8 cellular contexts compared by ENCODE assay signal in genomic region chr17:61412860-61413653, GRCh38. TPM values are rescaled to one million over a fixed set of nuclear protein-coding genes. Genes with fewer than 3 reads are reported as not detected.
DNase-seq lines count a peak whose midpoint lies in the region; ATAC-seq lines count a peak whose summit lies in the region.

No MANE protein-coding gene starts in this region.

- H3K9ac ChIP-seq in subcutaneous abdominal adipose tissue (ENCODE audit: low read length in 5 of 5) = peak overlapping the region; percentile 21 to 89 (median 77)

- H3K36me3 ChIP-seq in subcutaneous abdominal adipose tissue (ENCODE audit: control insufficient read depth in 5 of 5, insufficient read depth in 5 of 5, low read length in 5 of 5) = no peaks in the 10 kb centered on the region

- no peaks in the 10 kb centered on the region for H3K9me3 Mint-ChIP-seq in activated CD8-positive, alpha-beta memory T cell treated with anti-CD3 and anti-CD28 coated beads, Interleukin-2, amount 10 ng/mL, durations not matched to agents 7 days and 5 days (ENCODE audit: low read depth)
- H3K9me3 Mint-ChIP-seq in activated CD8-positive, alpha-beta T cell treated with anti-CD3 and anti-CD28 coated beads, Interleukin-2, amount 10 ng/mL, durations not matched to agents 7 days and 5 days (ENCODE audit: insufficient read depth) = no peaks in the 10 kb centered on the region

- no peak overlapping the region for H3K27ac Mint-ChIP-seq in activated CD8-positive, alpha-beta memory T cell treated with anti-CD3 and anti-CD28 coated beads, Interleukin-2, amount 10 ng/mL, durations not matched to agents 7 days and 5 days
- H3K27ac Mint-ChIP-seq in activated CD8-positive, alpha-beta T cell treated with anti-CD3 and anti-CD28 coated beads, Interleukin-2, amount 10 ng/mL, durations not matched to agents 7 days and 5 days = no peak overlapping the region

- peaks cover 15% of the 10 kb centered on the region for H3K4me1 Mint-ChIP-seq in activated CD8-positive, alpha-beta memory T cell treated with anti-CD3 and anti-CD28 coated beads, Interleukin-2, amount 10 ng/mL, durations not matched to agents 7 days and 5 days
- peaks cover 19% of the 10 kb centered on the region for H3K4me1 Mint-ChIP-seq in activated CD8-positive, alpha-beta T cell treated with anti-CD3 and anti-CD28 coated beads, Interleukin-2, amount 10 ng/mL, durations not matched to agents 7 days and 5 days (ENCODE audit: low read depth)

- peaks cover 0 to 79% (median 73%) of the 10 kb centered on the region in 5 donors for H3K4me1 ChIP-seq in subcutaneous abdominal adipose tissue (ENCODE audit: control insufficient read depth in 5 of 5, insufficient read depth in 5 of 5, low read length in 5 of 5)

- peak overlapping the region; percentile 40 for H3K4me3 Mint-ChIP-seq in activated CD8-positive, alpha-beta memory T cell treated with anti-CD3 and anti-CD28 coated beads, Interleukin-2, amount 10 ng/mL, durations not matched to agents 7 days and 5 days
- peak overlapping the region; percentile 42 for H3K4me3 Mint-ChIP-seq in activated CD8-positive, alpha-beta T cell treated with anti-CD3 and anti-CD28 coated beads, Interleukin-2, amount 10 ng/mL, durations not matched to agents 7 days and 5 days

- POLR2A ChIA-PET in activated CD8-positive, alpha-beta T cell treated with anti-CD3 and anti-CD28 coated beads, Interleukin-2, amount 10 ng/mL, durations not matched to agents 7 days and 5 days (lab: Charles Lee) = no interaction called here

- no peaks in the 10 kb centered on the region for H3K9me3 ChIP-seq in subcutaneous abdominal adipose tissue (ENCODE audit: control insufficient read depth in 5 of 5, low read length in 5 of 5)

- peaks cover 2% of the 10 kb centered on the region for H3K36me3 Mint-ChIP-seq in activated CD8-positive, alpha-beta memory T cell treated with anti-CD3 and anti-CD28 coated beads, Interleukin-2, amount 10 ng/mL, durations not matched to agents 7 days and 5 days
- H3K36me3 Mint-ChIP-seq in activated CD8-positive, alpha-beta T cell treated with anti-CD3 and anti-CD28 coated beads, Interleukin-2, amount 10 ng/mL, durations not matched to agents 7 days and 5 days (ENCODE audit: low read depth) = no peaks in the 10 kb centered on the region

- DNase-seq in activated CD8-positive, alpha-beta memory T cell treated with anti-CD3 and anti-CD28 coated beads, Interleukin-2, amount 10 ng/mL, durations not matched to agents 7 days and 5 days = peak; percentile 38
- DNase-seq in activated CD8-positive, alpha-beta memory T cell treated with anti-CD3 and anti-CD28 coated beads for 24 hours = no peak
- DNase-seq in activated CD8-positive, alpha-beta T cell treated with anti-CD3 and anti-CD28 coated beads, Interleukin-2, amount 10 ng/mL, durations not matched to agents 7 days and 5 days = no peak
- DNase-seq in iPS-NIHi7 (ENCODE audit: extremely low spot score) (peak; percentile 29), NCI-H526 (lab: John Stamatoyannopoulos, UW) (no peak)

- H3K4me3 ChIP-seq in subcutaneous abdominal adipose tissue (ENCODE audit: low read depth in 1 of 5, low read length in 5 of 5) = peak overlapping the region; percentile 64 to 79 (median 71)

- CTCF ChIA-PET in activated CD8-positive, alpha-beta memory T cell treated with anti-CD3 and anti-CD28 coated beads, Interleukin-2, amount 10 ng/mL, durations not matched to agents 7 days and 5 days (lab: Charles Lee) = interaction anchor here (0.6 to 2.3 kb wide), 21 partner anchors 12 to 696 kb away, joined by 3 to 12 read pairs (median 4); partner anchors contain the start of gene TBX4
- CTCF ChIA-PET in activated CD8-positive, alpha-beta T cell treated with anti-CD3 and anti-CD28 coated beads, Interleukin-2, amount 10 ng/mL, durations not matched to agents 7 days and 5 days (lab: Charles Lee) = interaction anchor here (0.9 to 3.6 kb wide), 14 partner anchors 7 to 697 kb away, joined by 3 to 18 read pairs (median 6); no protein-coding TSS in a partner anchor

- H3K27ac ChIP-seq in subcutaneous abdominal adipose tissue (ENCODE audit: low read depth, low read length) = peak overlapping the region; percentile 79

- ATAC-seq in activated CD8-positive, alpha-beta memory T cell treated with anti-CD3 and anti-CD28 coated beads, Interleukin-2, amount 10 ng/mL, durations not matched to agents 7 days and 5 days = peak; percentile 3
- ATAC-seq in activated CD8-positive, alpha-beta T cell treated with anti-CD3 and anti-CD28 coated beads, Interleukin-2, amount 10 ng/mL, durations not matched to agents 7 days and 5 days = peak; percentile 7
- no peak for ATAC-seq in GM21381 (IDR thresholded peaks at IDR 0.05; ENCODE audit: unreplicated experiment)
- no peak for ATAC-seq in HG03442 (IDR thresholded peaks at IDR 0.05; ENCODE audit: unreplicated experiment)

- H3K27me3 Mint-ChIP-seq in activated CD8-positive, alpha-beta memory T cell treated with anti-CD3 and anti-CD28 coated beads, Interleukin-2, amount 10 ng/mL, durations not matched to agents 7 days and 5 days = peaks cover 34% of the 10 kb centered on the region
- H3K27me3 Mint-ChIP-seq in activated CD8-positive, alpha-beta T cell treated with anti-CD3 and anti-CD28 coated beads, Interleukin-2, amount 10 ng/mL, durations not matched to agents 7 days and 5 days (ENCODE audit: low read depth) = peaks cover 38% of the 10 kb centered on the region

- H3K27me3 ChIP-seq in subcutaneous abdominal adipose tissue (ENCODE audit: control insufficient read depth in 5 of 5, insufficient read depth in 4 of 5, low read length in 5 of 5) = peaks cover 0 to 14% (median 4%) of the 10 kb centered on the region in 5 donors

RNA-seq across cellular contexts. Expression of gene TBX2, which starts 13.4 kb away (rescaled TPM):
- not detected for total RNA-seq in activated CD8-positive, alpha-beta memory T cell treated with anti-CD3 and anti-CD28 coated beads, Interleukin-2, amount 10 ng/mL, durations not matched to agents 7 days and 5 days
- total RNA-seq in activated CD8-positive, alpha-beta T cell treated with anti-CD3 and anti-CD28 coated beads, Interleukin-2, amount 10 ng/mL, durations not matched to agents 7 days and 5 days = not detected

RNA-seq across cellular contexts. Expression of gene TBX4, which starts 39.2 kb away (rescaled TPM):
- not detected for total RNA-seq in activated CD8-positive, alpha-beta memory T cell treated with anti-CD3 and anti-CD28 coated beads, Interleukin-2, amount 10 ng/mL, durations not matched to agents 7 days and 5 days
- not detected for total RNA-seq in activated CD8-positive, alpha-beta T cell treated with anti-CD3 and anti-CD28 coated beads, Interleukin-2, amount 10 ng/mL, durations not matched to agents 7 days and 5 days

Comparison
In these comparisons a context has a peak if more than half of its experiments do, and no peak if none do; other contexts are left out.
1. DNase-seq: peak in activated CD8-positive, alpha-beta memory T cell treated with anti-CD3 and anti-CD28 coated beads, Interleukin-2, amount 10 ng/mL, durations not matched to agents 7 days and 5 days (single experiment) and iPS-NIHi7 (single experiment); none in activated CD8-positive, alpha-beta memory T cell treated with anti-CD3 and anti-CD28 coated beads for 24 hours (single experiment), activated CD8-positive, alpha-beta T cell treated with anti-CD3 and anti-CD28 coated beads, Interleukin-2, amount 10 ng/mL, durations not matched to agents 7 days and 5 days (single experiment) and NCI-H526 (0 of 2).
2. ATAC-seq: peak in activated CD8-positive, alpha-beta memory T cell treated with anti-CD3 and anti-CD28 coated beads, Interleukin-2, amount 10 ng/mL, durations not matched to agents 7 days and 5 days (single experiment) and activated CD8-positive, alpha-beta T cell treated with anti-CD3 and anti-CD28 coated beads, Interleukin-2, amount 10 ng/mL, durations not matched to agents 7 days and 5 days (single experiment); none in GM21381 (single experiment) and HG03442 (single experiment).